In the genomic region with DNA sequence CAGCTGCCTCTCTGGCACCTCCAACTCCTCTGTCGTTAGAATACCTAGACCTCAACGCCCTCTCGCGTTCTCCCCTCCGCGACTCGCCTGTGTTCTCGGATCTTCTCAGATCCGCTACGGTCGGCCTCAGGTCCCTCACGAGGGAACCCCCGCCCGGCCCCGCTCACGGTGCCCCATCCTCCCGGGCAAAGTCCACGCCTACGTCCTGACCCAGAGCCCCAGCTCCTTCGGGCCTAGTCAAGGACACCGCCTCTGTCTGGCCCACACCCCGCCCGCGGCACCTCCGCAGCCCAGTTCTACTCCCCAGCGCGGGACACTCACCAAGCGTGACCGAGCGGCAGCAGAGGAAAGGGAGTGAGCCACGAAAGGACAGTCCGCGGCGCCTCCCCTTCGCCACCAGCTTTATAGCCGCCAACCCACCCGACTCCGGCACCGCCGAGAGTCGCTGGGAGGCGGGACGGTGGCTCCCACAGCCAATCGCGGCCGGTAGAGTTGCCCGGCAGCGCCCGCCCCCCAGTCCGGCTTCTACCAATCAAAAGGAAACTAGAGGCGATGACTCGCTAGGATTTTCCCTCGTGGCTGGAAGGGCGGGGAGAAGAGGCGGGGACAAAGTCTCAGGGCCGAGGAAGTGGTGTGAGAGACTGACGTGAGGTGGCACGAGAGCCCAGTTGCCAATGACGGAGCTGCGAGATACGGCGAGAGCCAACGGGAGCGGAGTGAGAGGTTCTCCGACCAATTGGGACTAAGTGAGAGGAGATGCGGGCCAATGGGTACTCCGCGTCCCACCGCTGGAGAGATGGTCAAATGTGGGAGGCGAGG, we compare ENCODE assay signal across 1 cellular context.
TF ChIP-seq lines count a peak whose summit lies in the region.

A gene (minus strand): TSS at position 378 of the 819 bp plus-strand sequence. CDS start 14,447 bp downstream, outside the sequence.

TF ChIP-seq in HepG2, 621 proteins besides CTCF, POLR2A, EP300 and RAD21 (continued from another document and continues in another):
- TF ChIP-seq, protein P1, sequence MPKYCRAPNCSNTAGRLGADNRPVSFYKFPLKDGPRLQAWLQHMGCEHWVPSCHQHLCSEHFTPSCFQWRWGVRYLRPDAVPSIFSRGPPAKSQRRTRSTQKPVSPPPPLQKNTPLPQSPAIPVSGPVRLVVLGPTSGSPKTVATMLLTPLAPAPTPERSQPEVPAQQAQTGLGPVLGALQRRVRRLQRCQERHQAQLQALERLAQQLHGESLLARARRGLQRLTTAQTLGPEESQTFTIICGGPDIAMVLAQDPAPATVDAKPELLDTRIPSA (CRISPR knock-in tag; IDR thresholded peaks at IDR 0.05; ENCODE audit: borderline replicate concordance) = peak; percentile 92; the same call in 1 of the 2 replicates
- TF ChIP-seq REL (CRISPR knock-in tag; conservative IDR thresholded peaks at IDR 0.05) = 0 out of 2 replicates have a peak, but pooled peaks have one; percentile 72
- TF ChIP-seq, protein P2, sequence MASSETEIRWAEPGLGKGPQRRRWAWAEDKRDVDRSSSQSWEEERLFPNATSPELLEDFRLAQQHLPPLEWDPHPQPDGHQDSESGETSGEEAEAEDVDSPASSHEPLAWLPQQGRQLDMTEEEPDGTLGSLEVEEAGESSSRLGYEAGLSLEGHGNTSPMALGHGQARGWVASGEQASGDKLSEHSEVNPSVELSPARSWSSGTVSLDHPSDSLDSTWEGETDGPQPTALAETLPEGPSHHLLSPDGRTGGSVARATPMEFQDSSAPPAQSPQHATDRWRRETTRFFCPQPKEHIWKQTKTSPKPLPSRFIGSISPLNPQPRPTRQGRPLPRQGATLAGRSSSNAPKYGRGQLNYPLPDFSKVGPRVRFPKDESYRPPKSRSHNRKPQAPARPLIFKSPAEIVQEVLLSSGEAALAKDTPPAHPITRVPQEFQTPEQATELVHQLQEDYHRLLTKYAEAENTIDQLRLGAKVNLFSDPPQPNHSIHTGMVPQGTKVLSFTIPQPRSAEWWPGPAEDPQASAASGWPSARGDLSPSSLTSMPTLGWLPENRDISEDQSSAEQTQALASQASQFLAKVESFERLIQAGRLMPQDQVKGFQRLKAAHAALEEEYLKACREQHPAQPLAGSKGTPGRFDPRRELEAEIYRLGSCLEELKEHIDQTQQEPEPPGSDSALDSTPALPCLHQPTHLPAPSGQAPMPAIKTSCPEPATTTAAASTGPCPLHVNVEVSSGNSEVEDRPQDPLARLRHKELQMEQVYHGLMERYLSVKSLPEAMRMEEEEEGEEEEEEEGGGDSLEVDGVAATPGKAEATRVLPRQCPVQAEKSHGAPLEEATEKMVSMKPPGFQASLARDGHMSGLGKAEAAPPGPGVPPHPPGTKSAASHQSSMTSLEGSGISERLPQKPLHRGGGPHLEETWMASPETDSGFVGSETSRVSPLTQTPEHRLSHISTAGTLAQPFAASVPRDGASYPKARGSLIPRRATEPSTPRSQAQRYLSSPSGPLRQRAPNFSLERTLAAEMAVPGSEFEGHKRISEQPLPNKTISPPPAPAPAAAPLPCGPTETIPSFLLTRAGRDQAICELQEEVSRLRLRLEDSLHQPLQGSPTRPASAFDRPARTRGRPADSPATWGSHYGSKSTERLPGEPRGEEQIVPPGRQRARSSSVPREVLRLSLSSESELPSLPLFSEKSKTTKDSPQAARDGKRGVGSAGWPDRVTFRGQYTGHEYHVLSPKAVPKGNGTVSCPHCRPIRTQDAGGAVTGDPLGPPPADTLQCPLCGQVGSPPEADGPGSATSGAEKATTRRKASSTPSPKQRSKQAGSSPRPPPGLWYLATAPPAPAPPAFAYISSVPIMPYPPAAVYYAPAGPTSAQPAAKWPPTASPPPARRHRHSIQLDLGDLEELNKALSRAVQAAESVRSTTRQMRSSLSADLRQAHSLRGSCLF (CRISPR knock-in tag; IDR thresholded peaks at IDR 0.05; ENCODE audit: borderline replicate concordance) = no peak
- TF ChIP-seq MYNN (CRISPR knock-in tag; IDR thresholded peaks at IDR 0.05; ENCODE audit: low read depth) = no peak
- no peak for TF ChIP-seq MIER2 (CRISPR knock-in tag; IDR thresholded peaks at IDR 0.05)
- TF ChIP-seq, protein P3, sequence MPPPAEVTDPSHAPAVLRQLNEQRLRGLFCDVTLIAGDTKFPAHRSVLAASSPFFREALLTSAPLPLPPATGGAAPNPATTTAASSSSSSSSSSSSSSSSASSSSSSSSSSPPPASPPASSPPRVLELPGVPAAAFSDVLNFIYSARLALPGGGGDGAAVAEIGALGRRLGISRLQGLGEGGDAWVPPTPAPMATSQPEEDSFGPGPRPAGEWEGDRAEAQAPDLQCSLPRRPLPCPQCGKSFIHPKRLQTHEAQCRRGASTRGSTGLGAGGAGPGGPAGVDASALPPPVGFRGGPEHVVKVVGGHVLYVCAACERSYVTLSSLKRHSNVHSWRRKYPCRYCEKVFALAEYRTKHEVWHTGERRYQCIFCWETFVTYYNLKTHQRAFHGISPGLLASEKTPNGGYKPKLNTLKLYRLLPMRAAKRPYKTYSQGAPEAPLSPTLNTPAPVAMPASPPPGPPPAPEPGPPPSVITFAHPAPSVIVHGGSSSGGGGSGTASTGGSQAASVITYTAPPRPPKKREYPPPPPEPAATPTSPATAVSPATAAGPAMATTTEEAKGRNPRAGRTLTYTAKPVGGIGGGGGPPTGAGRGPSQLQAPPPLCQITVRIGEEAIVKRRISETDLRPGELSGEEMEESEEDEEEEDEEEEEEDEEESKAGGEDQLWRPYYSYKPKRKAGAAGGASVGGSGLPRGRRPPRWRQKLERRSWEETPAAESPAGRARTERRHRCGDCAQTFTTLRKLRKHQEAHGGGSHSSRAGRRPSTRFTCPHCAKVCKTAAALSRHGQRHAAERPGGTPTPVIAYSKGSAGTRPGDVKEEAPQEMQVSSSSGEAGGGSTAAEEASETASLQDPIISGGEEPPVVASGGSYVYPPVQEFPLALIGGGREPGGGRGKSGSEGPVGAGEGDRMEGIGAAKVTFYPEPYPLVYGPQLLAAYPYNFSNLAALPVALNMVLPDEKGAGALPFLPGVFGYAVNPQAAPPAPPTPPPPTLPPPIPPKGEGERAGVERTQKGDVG (CRISPR knock-in tag; IDR thresholded peaks at IDR 0.05; ENCODE audit: borderline replicate concordance) = peak; percentile 38; the same call in 1 of the 2 replicates
- TF ChIP-seq RXRA (CRISPR knock-in tag; IDR thresholded peaks at IDR 0.05) = peak; percentile 54; the same call in 1 of the 2 replicates
- TF ChIP-seq, protein P4, sequence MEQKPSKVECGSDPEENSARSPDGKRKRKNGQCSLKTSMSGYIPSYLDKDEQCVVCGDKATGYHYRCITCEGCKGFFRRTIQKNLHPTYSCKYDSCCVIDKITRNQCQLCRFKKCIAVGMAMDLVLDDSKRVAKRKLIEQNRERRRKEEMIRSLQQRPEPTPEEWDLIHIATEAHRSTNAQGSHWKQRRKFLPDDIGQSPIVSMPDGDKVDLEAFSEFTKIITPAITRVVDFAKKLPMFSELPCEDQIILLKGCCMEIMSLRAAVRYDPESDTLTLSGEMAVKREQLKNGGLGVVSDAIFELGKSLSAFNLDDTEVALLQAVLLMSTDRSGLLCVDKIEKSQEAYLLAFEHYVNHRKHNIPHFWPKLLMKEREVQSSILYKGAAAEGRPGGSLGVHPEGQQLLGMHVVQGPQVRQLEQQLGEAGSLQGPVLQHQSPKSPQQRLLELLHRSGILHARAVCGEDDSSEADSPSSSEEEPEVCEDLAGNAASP (CRISPR knock-in tag; IDR thresholded peaks at IDR 0.05; ENCODE audit: borderline replicate concordance) = 0 out of 2 replicates have a peak, but pooled peaks have one; percentile 22
- TF ChIP-seq ZSCAN25 (CRISPR knock-in tag; IDR thresholded peaks at IDR 0.05) = 0 out of 2 replicates have a peak, but pooled peaks have one; percentile 64
- TF ChIP-seq GFI1 (CRISPR knock-in tag; IDR thresholded peaks at IDR 0.05; ENCODE audit: borderline replicate concordance) = peak; percentile 73; the same call in 1 of the 2 replicates
- TF ChIP-seq SOX6 (IDR thresholded peaks at IDR 0.05) = no peak
- TF ChIP-seq SOX6 (CRISPR knock-in tag; IDR thresholded peaks at IDR 0.05) = peak; percentile 33
- no peak for TF ChIP-seq CBX2 (IDR thresholded peaks at IDR 0.05; ENCODE audit: low read depth, low read length)
- TF ChIP-seq CBX2 (CRISPR knock-in tag; IDR thresholded peaks at IDR 0.05; ENCODE audit: low read depth) = no peak
- peak; percentile 98 for TF ChIP-seq TAF1 (CRISPR knock-in tag; IDR thresholded peaks at IDR 0.05)
- TF ChIP-seq PPARG (CRISPR knock-in tag; conservative IDR thresholded peaks at IDR 0.05) = no peak
- TF ChIP-seq ZNF816 (CRISPR knock-in tag; IDR thresholded peaks at IDR 0.05; ENCODE audit: borderline replicate concordance) = 0 out of 2 replicates have a peak, but pooled peaks have one; percentile 59
- no peak; the same call in none of the 2 replicates for TF ChIP-seq RFXANK (CRISPR knock-in tag; IDR thresholded peaks at IDR 0.05)
- peak; percentile 88; the same call in 1 of the 2 replicates for TF ChIP-seq BORCS8-MEF2B (CRISPR knock-in tag; IDR thresholded peaks at IDR 0.05)
- TF ChIP-seq U2AF2 (IDR thresholded peaks at IDR 0.05; ENCODE audit: low read depth, low read length) = 0 out of 2 replicates have a peak, but pooled peaks have one; percentile 36
- no peak; the same call in 1 of the 2 replicates for TF ChIP-seq SP5 (CRISPR knock-in tag; IDR thresholded peaks at IDR 0.05; ENCODE audit: borderline replicate concordance, low read depth)
- peak; percentile 69; the same call in 1 of the 3 replicates for TF ChIP-seq MXI1 (IDR thresholded peaks at IDR 0.05; ENCODE audit: borderline replicate concordance, low read depth, low read length)
- no peak for TF ChIP-seq MAFK (conservative IDR thresholded peaks at IDR 0.05 in 1 of 2, IDR thresholded peaks at IDR 0.05 in 1 of 2; ENCODE audit: low read length in 2 of 2)
- no peak for TF ChIP-seq NR2F6 (IDR thresholded peaks at IDR 0.05)
- 0 out of 2 replicates have a peak, but pooled peaks have one; percentile 16 for TF ChIP-seq NR2F6 (CRISPR knock-in tag; IDR thresholded peaks at IDR 0.05)
- TF ChIP-seq JUND (CRISPR knock-in tag; IDR thresholded peaks at IDR 0.05) = peak; percentile 60; the same call in 1 of the 2 replicates
- peak; percentile 20; the same call in 1 of the 2 replicates for TF ChIP-seq ZFP37 (CRISPR knock-in tag; IDR thresholded peaks at IDR 0.05; ENCODE audit: borderline replicate concordance)
- peak; percentile 36; the same call in 1 of the 2 replicates for TF ChIP-seq ZNF674 (CRISPR knock-in tag; IDR thresholded peaks at IDR 0.05; ENCODE audit: low read depth)
- peak; percentile 82 for TF ChIP-seq HNRNPH1 (optimal IDR thresholded peaks at IDR 0.05; ENCODE audit: low read depth, low read length)
- TF ChIP-seq REXO4 (CRISPR knock-in tag; IDR thresholded peaks at IDR 0.05; ENCODE audit: borderline replicate concordance) = no peak; the same call in 1 of the 2 replicates
- TF ChIP-seq ZNF777 (CRISPR knock-in tag; IDR thresholded peaks at IDR 0.05) = peak; percentile 14; the same call in 1 of the 2 replicates
- peak; percentile 92 for TF ChIP-seq AGO2 (optimal IDR thresholded peaks at IDR 0.05; ENCODE audit: low read depth, low read length)
- peak; percentile 75; the same call in 1 of the 2 replicates for TF ChIP-seq HOXA3 (CRISPR knock-in tag; IDR thresholded peaks at IDR 0.05)
- no peak for TF ChIP-seq PCBP2 (optimal IDR thresholded peaks at IDR 0.05; ENCODE audit: low read depth, low read length, poor library complexity, severe bottlenecking)
- TF ChIP-seq ZNF234 (CRISPR knock-in tag; conservative IDR thresholded peaks at IDR 0.05) = 0 out of 2 replicates have a peak, but pooled peaks have one; percentile 63
- peak; percentile 98 for TF ChIP-seq HIVEP1 (CRISPR knock-in tag; IDR thresholded peaks at IDR 0.05)
- TF ChIP-seq MED1 (CRISPR knock-in tag; IDR thresholded peaks at IDR 0.05) = peak; percentile 87
- TF ChIP-seq, protein P5, sequence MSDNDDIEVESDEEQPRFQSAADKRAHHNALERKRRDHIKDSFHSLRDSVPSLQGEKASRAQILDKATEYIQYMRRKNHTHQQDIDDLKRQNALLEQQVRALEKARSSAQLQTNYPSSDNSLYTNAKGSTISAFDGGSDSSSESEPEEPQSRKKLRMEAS (IDR thresholded peaks at IDR 0.05) = peak; percentile 79
- TF ChIP-seq TGIF2 (CRISPR knock-in tag; IDR thresholded peaks at IDR 0.05) = 0 out of 2 replicates have a peak, but pooled peaks have one; percentile 62
- TF ChIP-seq, protein P6, sequence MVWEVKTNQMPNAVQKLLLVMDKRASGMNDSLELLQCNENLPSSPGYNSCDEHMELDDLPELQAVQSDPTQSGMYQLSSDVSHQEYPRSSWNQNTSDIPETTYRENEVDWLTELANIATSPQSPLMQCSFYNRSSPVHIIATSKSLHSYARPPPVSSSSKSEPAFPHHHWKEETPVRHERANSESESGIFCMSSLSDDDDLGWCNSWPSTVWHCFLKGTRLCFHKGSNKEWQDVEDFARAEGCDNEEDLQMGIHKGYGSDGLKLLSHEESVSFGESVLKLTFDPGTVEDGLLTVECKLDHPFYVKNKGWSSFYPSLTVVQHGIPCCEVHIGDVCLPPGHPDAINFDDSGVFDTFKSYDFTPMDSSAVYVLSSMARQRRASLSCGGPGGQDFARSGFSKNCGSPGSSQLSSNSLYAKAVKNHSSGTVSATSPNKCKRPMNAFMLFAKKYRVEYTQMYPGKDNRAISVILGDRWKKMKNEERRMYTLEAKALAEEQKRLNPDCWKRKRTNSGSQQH (CRISPR knock-in tag; IDR thresholded peaks at IDR 0.05; ENCODE audit: low read depth) = peak; percentile 84
- TF ChIP-seq IRX3 (CRISPR knock-in tag; IDR thresholded peaks at IDR 0.05; ENCODE audit: borderline replicate concordance, low read depth) = peak; percentile 85; the same call in 1 of the 2 replicates
- no peak for TF ChIP-seq CHD4 (IDR thresholded peaks at IDR 0.05; ENCODE audit: borderline replicate concordance, low read length)
- TF ChIP-seq ATF1 (CRISPR knock-in tag; IDR thresholded peaks at IDR 0.05) = peak; percentile 97
- peak; percentile 75; the same call in 1 of the 2 replicates for TF ChIP-seq ZNF547 (CRISPR knock-in tag; IDR thresholded peaks at IDR 0.05)
- TF ChIP-seq ZNF7 (CRISPR knock-in tag; IDR thresholded peaks at IDR 0.05) = no peak
- TF ChIP-seq, protein P7, sequence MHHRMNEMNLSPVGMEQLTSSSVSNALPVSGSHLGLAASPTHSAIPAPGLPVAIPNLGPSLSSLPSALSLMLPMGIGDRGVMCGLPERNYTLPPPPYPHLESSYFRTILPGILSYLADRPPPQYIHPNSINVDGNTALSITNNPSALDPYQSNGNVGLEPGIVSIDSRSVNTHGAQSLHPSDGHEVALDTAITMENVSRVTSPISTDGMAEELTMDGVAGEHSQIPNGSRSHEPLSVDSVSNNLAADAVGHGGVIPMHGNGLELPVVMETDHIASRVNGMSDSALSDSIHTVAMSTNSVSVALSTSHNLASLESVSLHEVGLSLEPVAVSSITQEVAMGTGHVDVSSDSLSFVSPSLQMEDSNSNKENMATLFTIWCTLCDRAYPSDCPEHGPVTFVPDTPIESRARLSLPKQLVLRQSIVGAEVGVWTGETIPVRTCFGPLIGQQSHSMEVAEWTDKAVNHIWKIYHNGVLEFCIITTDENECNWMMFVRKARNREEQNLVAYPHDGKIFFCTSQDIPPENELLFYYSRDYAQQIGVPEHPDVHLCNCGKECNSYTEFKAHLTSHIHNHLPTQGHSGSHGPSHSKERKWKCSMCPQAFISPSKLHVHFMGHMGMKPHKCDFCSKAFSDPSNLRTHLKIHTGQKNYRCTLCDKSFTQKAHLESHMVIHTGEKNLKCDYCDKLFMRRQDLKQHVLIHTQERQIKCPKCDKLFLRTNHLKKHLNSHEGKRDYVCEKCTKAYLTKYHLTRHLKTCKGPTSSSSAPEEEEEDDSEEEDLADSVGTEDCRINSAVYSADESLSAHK (CRISPR knock-in tag; IDR thresholded peaks at IDR 0.05; ENCODE audit: borderline replicate concordance) = no peak
- no peak for TF ChIP-seq ZC3H4 (CRISPR knock-in tag; IDR thresholded peaks at IDR 0.05; ENCODE audit: borderline replicate concordance)
- 0 out of 2 replicates have a peak, but pooled peaks have one; percentile 48 for TF ChIP-seq ZBTB20 (CRISPR knock-in tag; IDR thresholded peaks at IDR 0.05; ENCODE audit: borderline replicate concordance, low read depth)
